ENCODE assay signal across 1 cellular context in the genomic region with DNA sequence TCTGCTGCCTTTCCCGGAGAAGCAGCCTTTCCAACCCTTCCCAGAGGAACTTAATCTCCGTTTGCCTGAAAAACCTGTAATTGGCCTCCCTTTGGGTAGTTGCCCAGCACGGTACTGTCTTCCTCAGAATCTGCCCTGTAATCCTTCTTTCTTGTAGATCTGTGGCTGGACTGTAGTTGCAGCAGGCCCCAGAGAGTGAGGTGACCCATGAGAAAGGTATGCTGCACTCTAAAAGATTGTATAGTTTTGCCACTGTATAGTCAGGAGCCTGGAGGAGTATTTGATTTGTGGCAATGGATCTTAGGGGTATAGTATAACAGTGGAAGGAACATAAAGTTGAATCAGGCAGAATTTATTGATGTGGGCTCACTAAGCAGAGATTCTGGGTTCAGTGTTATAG.
TF ChIP-seq lines count a peak whose summit lies in the region.

No MANE protein-coding gene starts in this region.

TF ChIP-seq in WTC11, 78 proteins besides CTCF, POLR2A, EP300 and RAD21 (continued from another document):
- TF ChIP-seq, protein P1, sequence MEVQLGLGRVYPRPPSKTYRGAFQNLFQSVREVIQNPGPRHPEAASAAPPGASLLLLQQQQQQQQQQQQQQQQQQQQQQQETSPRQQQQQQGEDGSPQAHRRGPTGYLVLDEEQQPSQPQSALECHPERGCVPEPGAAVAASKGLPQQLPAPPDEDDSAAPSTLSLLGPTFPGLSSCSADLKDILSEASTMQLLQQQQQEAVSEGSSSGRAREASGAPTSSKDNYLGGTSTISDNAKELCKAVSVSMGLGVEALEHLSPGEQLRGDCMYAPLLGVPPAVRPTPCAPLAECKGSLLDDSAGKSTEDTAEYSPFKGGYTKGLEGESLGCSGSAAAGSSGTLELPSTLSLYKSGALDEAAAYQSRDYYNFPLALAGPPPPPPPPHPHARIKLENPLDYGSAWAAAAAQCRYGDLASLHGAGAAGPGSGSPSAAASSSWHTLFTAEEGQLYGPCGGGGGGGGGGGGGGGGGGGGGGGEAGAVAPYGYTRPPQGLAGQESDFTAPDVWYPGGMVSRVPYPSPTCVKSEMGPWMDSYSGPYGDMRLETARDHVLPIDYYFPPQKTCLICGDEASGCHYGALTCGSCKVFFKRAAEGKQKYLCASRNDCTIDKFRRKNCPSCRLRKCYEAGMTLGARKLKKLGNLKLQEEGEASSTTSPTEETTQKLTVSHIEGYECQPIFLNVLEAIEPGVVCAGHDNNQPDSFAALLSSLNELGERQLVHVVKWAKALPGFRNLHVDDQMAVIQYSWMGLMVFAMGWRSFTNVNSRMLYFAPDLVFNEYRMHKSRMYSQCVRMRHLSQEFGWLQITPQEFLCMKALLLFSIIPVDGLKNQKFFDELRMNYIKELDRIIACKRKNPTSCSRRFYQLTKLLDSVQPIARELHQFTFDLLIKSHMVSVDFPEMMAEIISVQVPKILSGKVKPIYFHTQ (CRISPR knock-in tag; IDR thresholded peaks at IDR 0.05): no peak
- TF ChIP-seq RORB (CRISPR knock-in tag; IDR thresholded peaks at IDR 0.05) (no peak), OVOL2 (CRISPR knock-in tag; IDR thresholded peaks at IDR 0.05; ENCODE audit: borderline replicate concordance) (no peak), ZBTB21 (CRISPR knock-in tag; IDR thresholded peaks at IDR 0.05; ENCODE audit: borderline replicate concordance) (no peak)
- TF ChIP-seq, protein P2, sequence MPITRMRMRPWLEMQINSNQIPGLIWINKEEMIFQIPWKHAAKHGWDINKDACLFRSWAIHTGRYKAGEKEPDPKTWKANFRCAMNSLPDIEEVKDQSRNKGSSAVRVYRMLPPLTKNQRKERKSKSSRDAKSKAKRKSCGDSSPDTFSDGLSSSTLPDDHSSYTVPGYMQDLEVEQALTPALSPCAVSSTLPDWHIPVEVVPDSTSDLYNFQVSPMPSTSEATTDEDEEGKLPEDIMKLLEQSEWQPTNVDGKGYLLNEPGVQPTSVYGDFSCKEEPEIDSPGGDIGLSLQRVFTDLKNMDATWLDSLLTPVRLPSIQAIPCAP (CRISPR knock-in tag; IDR thresholded peaks at IDR 0.05): no peak
- TF ChIP-seq, protein P3, sequence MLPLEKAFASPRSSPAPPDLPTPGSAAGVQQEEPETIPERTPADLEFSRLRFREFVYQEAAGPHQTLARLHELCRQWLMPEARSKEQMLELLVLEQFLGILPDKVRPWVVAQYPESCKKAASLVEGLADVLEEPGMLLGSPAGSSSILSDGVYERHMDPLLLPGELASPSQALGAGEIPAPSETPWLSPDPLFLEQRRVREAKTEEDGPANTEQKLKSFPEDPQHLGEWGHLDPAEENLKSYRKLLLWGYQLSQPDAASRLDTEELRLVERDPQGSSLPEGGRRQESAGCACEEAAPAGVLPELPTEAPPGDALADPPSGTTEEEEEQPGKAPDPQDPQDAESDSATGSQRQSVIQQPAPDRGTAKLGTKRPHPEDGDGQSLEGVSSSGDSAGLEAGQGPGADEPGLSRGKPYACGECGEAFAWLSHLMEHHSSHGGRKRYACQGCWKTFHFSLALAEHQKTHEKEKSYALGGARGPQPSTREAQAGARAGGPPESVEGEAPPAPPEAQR (CRISPR knock-in tag; IDR thresholded peaks at IDR 0.05): no peak
- TF ChIP-seq, protein P4, sequence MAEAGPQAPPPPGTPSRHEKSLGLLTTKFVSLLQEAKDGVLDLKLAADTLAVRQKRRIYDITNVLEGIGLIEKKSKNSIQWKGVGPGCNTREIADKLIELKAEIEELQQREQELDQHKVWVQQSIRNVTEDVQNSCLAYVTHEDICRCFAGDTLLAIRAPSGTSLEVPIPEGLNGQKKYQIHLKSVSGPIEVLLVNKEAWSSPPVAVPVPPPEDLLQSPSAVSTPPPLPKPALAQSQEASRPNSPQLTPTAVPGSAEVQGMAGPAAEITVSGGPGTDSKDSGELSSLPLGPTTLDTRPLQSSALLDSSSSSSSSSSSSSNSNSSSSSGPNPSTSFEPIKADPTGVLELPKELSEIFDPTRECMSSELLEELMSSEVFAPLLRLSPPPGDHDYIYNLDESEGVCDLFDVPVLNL (CRISPR knock-in tag; IDR thresholded peaks at IDR 0.05; ENCODE audit: borderline replicate concordance, low read depth): no peak
- TF ChIP-seq, protein P5, sequence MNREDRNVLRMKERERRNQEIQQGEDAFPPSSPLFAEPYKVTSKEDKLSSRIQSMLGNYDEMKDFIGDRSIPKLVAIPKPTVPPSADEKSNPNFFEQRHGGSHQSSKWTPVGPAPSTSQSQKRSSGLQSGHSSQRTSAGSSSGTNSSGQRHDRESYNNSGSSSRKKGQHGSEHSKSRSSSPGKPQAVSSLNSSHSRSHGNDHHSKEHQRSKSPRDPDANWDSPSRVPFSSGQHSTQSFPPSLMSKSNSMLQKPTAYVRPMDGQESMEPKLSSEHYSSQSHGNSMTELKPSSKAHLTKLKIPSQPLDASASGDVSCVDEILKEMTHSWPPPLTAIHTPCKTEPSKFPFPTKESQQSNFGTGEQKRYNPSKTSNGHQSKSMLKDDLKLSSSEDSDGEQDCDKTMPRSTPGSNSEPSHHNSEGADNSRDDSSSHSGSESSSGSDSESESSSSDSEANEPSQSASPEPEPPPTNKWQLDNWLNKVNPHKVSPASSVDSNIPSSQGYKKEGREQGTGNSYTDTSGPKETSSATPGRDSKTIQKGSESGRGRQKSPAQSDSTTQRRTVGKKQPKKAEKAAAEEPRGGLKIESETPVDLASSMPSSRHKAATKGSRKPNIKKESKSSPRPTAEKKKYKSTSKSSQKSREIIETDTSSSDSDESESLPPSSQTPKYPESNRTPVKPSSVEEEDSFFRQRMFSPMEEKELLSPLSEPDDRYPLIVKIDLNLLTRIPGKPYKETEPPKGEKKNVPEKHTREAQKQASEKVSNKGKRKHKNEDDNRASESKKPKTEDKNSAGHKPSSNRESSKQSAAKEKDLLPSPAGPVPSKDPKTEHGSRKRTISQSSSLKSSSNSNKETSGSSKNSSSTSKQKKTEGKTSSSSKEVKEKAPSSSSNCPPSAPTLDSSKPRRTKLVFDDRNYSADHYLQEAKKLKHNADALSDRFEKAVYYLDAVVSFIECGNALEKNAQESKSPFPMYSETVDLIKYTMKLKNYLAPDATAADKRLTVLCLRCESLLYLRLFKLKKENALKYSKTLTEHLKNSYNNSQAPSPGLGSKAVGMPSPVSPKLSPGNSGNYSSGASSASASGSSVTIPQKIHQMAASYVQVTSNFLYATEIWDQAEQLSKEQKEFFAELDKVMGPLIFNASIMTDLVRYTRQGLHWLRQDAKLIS (CRISPR knock-in tag; IDR thresholded peaks at IDR 0.05; ENCODE audit: borderline replicate concordance): no peak
- TF ChIP-seq, protein P6, sequence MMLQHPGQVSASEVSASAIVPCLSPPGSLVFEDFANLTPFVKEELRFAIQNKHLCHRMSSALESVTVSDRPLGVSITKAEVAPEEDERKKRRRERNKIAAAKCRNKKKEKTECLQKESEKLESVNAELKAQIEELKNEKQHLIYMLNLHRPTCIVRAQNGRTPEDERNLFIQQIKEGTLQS (CRISPR knock-in tag; conservative IDR thresholded peaks at IDR 0.05): no peak
